Comparison of ENCODE assay signal across 8 cellular contexts in the genomic region with DNA sequence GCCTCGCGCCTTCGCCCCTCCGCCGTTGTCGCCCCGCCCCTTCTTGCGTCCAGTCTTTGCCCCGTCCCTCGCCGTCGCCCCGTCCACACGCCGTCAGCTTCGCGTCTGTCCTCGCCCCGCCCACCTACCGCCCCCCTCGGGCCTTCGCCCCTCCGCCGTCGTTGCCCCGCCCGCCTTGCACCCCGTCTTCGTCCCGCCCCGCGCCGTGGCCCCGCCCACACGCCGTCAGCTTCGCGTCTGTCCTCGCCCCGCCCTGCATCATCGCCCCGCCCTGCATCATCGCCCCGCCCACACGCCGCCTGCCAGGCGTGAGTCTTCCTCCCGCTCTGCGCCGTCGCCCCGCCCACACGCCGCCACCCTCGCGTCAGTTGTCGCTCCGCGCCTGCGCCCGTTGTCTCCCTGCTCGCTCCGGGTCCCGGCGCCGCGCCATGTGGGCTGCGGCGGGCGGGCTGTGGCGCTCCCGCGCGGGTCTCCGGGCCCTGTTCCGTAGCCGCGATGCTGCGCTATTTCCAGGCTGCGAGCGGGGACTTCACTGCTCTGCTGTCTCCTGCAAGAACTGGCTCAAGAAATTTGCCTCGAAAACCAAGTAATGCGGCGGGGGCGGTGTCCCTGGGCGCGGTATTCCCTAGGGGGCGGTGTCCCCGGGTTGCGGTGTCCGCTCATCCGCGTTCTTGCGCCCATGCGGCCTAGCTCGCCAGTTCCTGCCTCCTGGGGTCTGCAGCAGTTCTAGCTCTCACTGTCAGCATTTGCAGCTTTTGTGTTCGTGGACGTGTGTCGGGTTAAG.
DNase-seq lines count a peak whose midpoint lies in the region; ATAC-seq and TF ChIP-seq lines count a peak whose summit lies in the region.

A gene with protein sequence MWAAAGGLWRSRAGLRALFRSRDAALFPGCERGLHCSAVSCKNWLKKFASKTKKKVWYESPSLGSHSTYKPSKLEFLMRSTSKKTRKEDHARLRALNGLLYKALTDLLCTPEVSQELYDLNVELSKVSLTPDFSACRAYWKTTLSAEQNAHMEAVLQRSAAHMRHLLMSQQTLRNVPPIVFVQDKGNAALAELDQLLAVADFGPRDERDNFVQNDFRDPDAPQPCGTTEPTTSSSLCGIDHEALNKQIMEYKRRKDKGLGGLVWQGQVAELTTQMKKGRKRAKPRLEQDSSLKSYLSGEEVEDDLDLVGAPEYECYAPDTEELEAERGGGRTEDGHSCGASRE (plus strand): TSS at position 367 of the 784 bp plus-strand sequence. CDS start 62 bp downstream, at position 429.

- peak within 1 kb of the TSS; percentile 88 for H3K4me3 ChIP-seq in choroid plexus epithelial cell (ENCODE audit: low read depth, low read length)

- peak; percentile 33 for TF ChIP-seq CTCF in choroid plexus epithelial cell (conservative IDR thresholded peaks at IDR 0.05; ENCODE audit: low read depth, low read length)

- DNase-seq in Ammon's horn (ENCODE audit: low spot score) (peak; percentile 100), NCI-H510A (lab: John Stamatoyannopoulos, UW) (peak; percentile 97), choroid plexus epithelial cell (ENCODE audit: low read depth) (peak; percentile 99), kidney tubule cell (ENCODE audit: low spot score) (peak; percentile 98)
- peak; percentile 100 for DNase-seq in activated CD4-positive, alpha-beta T cell treated with anti-CD3 and anti-CD28 coated beads for 24 hours (ENCODE audit: low read depth in 2 of 2)
- peak; percentile 98 to 100 (median 99) for DNase-seq in stimulated activated CD4-positive, alpha-beta T cell treated with anti-CD3 and anti-CD28 coated beads, Interleukin-1b, Interleukin-23, amount 100 ng/mL, for 24 hours (ENCODE audit: low read depth in 4 of 4, low spot score in 1 of 4)

- TF ChIP-seq POLR2A in GM19193 (IDR thresholded peaks at IDR 0.05; ENCODE audit: extremely low read depth, insufficient read depth, insufficient read length) = peak; percentile 91

- peak; percentile 76 for ATAC-seq in HG03439 (IDR thresholded peaks at IDR 0.05; ENCODE audit: unreplicated experiment)

Comparison
In these comparisons a context has a peak if more than half of its experiments do, and no peak if none do; other contexts are left out.
1. Peak in every context shown above with its lines: DNase-seq, ATAC-seq and H3K4me3 ChIP-seq.